Comparison of ENCODE assay signal across 13 cellular contexts in genomic region chr21:45552696-45553391, GRCh38. TPM values are rescaled to one million over a fixed set of nuclear protein-coding genes. Genes with fewer than 3 reads are reported as not detected.
DNase-seq lines count a peak whose midpoint lies in the region; ATAC-seq and TF ChIP-seq lines count a peak whose summit lies in the region.
"Had no signal": no experiment of that assay in that cellular context is flagged by ENCODE, and none has a peak within 500 bp of the region (broad histone marks: within the 10 kb centered on the region; RNA-seq: fewer than 3 reads in every experiment).

No MANE protein-coding gene starts in this region.

- H3K36me3 Mint-ChIP-seq in T-helper 2 cell treated with Interferon-gamma antibody and Interleukin-4, amounts not matched to agents 5 μg/mL and 100 μg/mL, for 36 hours (ENCODE audit: low read depth), result no peaks in the 10 kb centered on the region

- H3K27ac Mint-ChIP-seq in T-helper 2 cell treated with Interferon-gamma antibody and Interleukin-4, amounts not matched to agents 5 μg/mL and 100 μg/mL, for 36 hours, result peak overlapping the region; percentile 26

- no peaks in the 10 kb centered on the region for H3K9me3 ChIP-seq in right lobe of liver
- H3K9me3 ChIP-seq: body of pancreas, thoracic aorta had no signal

- H3K4me1 ChIP-seq in right lobe of liver, result peaks cover 0 to 8% (median 4%) of the 10 kb centered on the region in 4 donors

- H3K4me1 Mint-ChIP-seq in T-helper 2 cell treated with Interferon-gamma antibody and Interleukin-4, amounts not matched to agents 5 μg/mL and 100 μg/mL, for 36 hours (ENCODE audit: low read depth), result peaks cover 24% of the 10 kb centered on the region

- no peaks in the 10 kb centered on the region for H3K36me3 ChIP-seq in right lobe of liver
- H3K36me3 ChIP-seq: thoracic aorta had no signal

- peak; percentile 60 for DNase-seq in activated effector memory CD4-positive, alpha-beta T cell treated with anti-CD3 and anti-CD28 coated beads, Interleukin-2, amount 50 U/mL, for 16 hours
- DNase-seq in activated effector memory CD4-positive, alpha-beta T cell treated with Interleukin-2 at 50 U/mL for 16 hours, result no peak
- DNase-seq in T-helper 2 cell treated with Interferon-gamma antibody and Interleukin-4, amounts not matched to agents 5 μg/mL and 100 μg/mL, for 36 hours (ENCODE audit: low spot score), result no peak
- peak in 2 of 3 donors; percentile 51 to 55 for DNase-seq in right lobe of liver
- DNase-seq in substantia nigra (lab: John Stamatoyannopoulos, UW), result no peak
- no peak for DNase-seq in C1 segment of cervical spinal cord (lab: John Stamatoyannopoulos, UW)
- DNase-seq in cerebellar cortex (ENCODE audit: low spot score), result no peak
- DNase-seq in COR-L47 (lab: John Stamatoyannopoulos, UW), result no peak
- DNase-seq: hippocampal formation, NCI-H2081 treated with DMSO at 0.1 percent for 48 hours had no signal

- 74% methylated on average over 12 of the region's 29 CpGs for WGBS in right lobe of liver (ENCODE audit: insufficient coverage, low coverage, low lambda C conversion rate, missing lambda C conversion rate)

- intact Hi-C loops in right lobe of liver (cut with DNase I), result no loop called here

- no peaks in the 10 kb centered on the region for H3K27me3 Mint-ChIP-seq in T-helper 2 cell treated with Interferon-gamma antibody and Interleukin-4, amounts not matched to agents 5 μg/mL and 100 μg/mL, for 36 hours (ENCODE audit: low read depth)

- H3K9me3 Mint-ChIP-seq in T-helper 2 cell treated with Interferon-gamma antibody and Interleukin-4, amounts not matched to agents 5 μg/mL and 100 μg/mL, for 36 hours, result no peaks in the 10 kb centered on the region

- no peaks in the 10 kb centered on the region for H3K27me3 ChIP-seq in right lobe of liver
- H3K27me3 ChIP-seq: body of pancreas had no signal

- no peak overlapping the region for H3K27ac ChIP-seq in right lobe of liver
- H3K27ac ChIP-seq in substantia nigra (ENCODE audit: low read depth, low read length, poor library complexity, severe bottlenecking), result peak overlapping the region; percentile 4
- H3K27ac ChIP-seq: body of pancreas, thoracic aorta had no signal

- no peak for TF ChIP-seq CTCF in right lobe of liver (IDR thresholded peaks at IDR 0.05)

- H3K4me3 ChIP-seq in right lobe of liver, result no peak overlapping the region
- H3K4me3 ChIP-seq: body of pancreas, thoracic aorta had no signal

- no peak for ATAC-seq in right lobe of liver
- ATAC-seq: body of pancreas, left colon had no signal

- H3K4me3 Mint-ChIP-seq in T-helper 2 cell treated with Interferon-gamma antibody and Interleukin-4, amounts not matched to agents 5 μg/mL and 100 μg/mL, for 36 hours, result no peak overlapping the region

- no peak for TF ChIP-seq POLR2A in right lobe of liver (IDR thresholded peaks at IDR 0.05)

RNA-seq across cellular contexts. Expression of gene SLC19A1, which starts 10.6 kb away (rescaled TPM):
- total RNA-seq in right lobe of liver, result 10 to 100 TPM in 4 of 6 experiments, 1 to 10 TPM in 2; 4.5 to 24.5 (median 15.7) TPM

Comparison
In these comparisons a context has a peak if more than half of its experiments do, and no peak if none do; other contexts are left out.
1. DNase-seq: peak in activated effector memory CD4-positive, alpha-beta T cell treated with anti-CD3 and anti-CD28 coated beads, Interleukin-2, amount 50 U/mL, for 16 hours (single experiment) and right lobe of liver (2 of 3); none in activated effector memory CD4-positive, alpha-beta T cell treated with Interleukin-2 at 50 U/mL for 16 hours (single experiment), T-helper 2 cell treated with Interferon-gamma antibody and Interleukin-4, amounts not matched to agents 5 μg/mL and 100 μg/mL, for 36 hours (single experiment), substantia nigra (0 of 49), C1 segment of cervical spinal cord (0 of 14), cerebellar cortex (single experiment) and COR-L47 (single experiment).